Comparison of ENCODE assay signal across 24 cellular contexts in genomic region chr3:193116871-193117270, GRCh38.
"Had no signal": no experiment of that assay in that cellular context is flagged by ENCODE, and none has a peak within 500 bp of the region (broad histone marks: within the 10 kb centered on the region; RNA-seq: fewer than 3 reads in every experiment).

No MANE protein-coding gene starts in this region.

- H3K4me1 ChIP-seq: colonic mucosa, esophagus muscularis mucosa, esophagus squamous epithelium, foreskin keratinocyte, gastrocnemius medialis, gastroesophageal sphincter, heart left ventricle, heart right ventricle had no signal

- H3K27ac Mint-ChIP-seq: dendritic cell treated with granulocyte-macrophage colony-stimulating factor and Interleukin-4, amounts not matched to agents 40 ng/mL and 50 ng/mL, for 4 days; effector memory CD8-positive, alpha-beta T cell; endodermal cell had no signal

- H3K9me3 Mint-ChIP-seq: dendritic cell treated with granulocyte-macrophage colony-stimulating factor and Interleukin-4, amounts not matched to agents 40 ng/mL and 50 ng/mL, for 4 days had no signal

- H3K4me3 Mint-ChIP-seq: dendritic cell treated with granulocyte-macrophage colony-stimulating factor and Interleukin-4, amounts not matched to agents 40 ng/mL and 50 ng/mL, for 4 days; effector memory CD8-positive, alpha-beta T cell; endodermal cell had no signal

- H3K27me3 Mint-ChIP-seq: dendritic cell treated with granulocyte-macrophage colony-stimulating factor and Interleukin-4, amounts not matched to agents 40 ng/mL and 50 ng/mL, for 4 days; effector memory CD8-positive, alpha-beta T cell had no signal

- H3K9me3 ChIP-seq: colonic mucosa, esophagus muscularis mucosa, esophagus squamous epithelium, gastrocnemius medialis, gastroesophageal sphincter had no signal

- ATAC-seq: effector memory CD8-positive, alpha-beta T cell; esophagus mucosa; foreskin keratinocyte; gastrocnemius medialis; gastroesophageal sphincter; heart left ventricle; heart right ventricle had no signal

- H3K27me3 ChIP-seq: colonic mucosa, esophagus muscularis mucosa, foreskin keratinocyte, gastrocnemius medialis, gastroesophageal sphincter, heart left ventricle, heart right ventricle had no signal

- H3K27ac ChIP-seq: colonic mucosa, coronary artery, dorsolateral prefrontal cortex, epithelial cell of prostate, esophagus muscularis mucosa, esophagus squamous epithelium, foreskin keratinocyte, gastrocnemius medialis, gastroesophageal sphincter, heart left ventricle, heart right ventricle had no signal

- H3K4me3 ChIP-seq: colonic mucosa, coronary artery, dorsolateral prefrontal cortex, esophagus muscularis mucosa, esophagus squamous epithelium, gastrocnemius medialis, gastroesophageal sphincter, heart left ventricle, heart right ventricle had no signal

- H3K36me3 ChIP-seq: colonic mucosa, esophagus muscularis mucosa, esophagus squamous epithelium, gastrocnemius medialis, gastroesophageal sphincter, heart left ventricle, heart right ventricle had no signal

- DNase-seq: colonic mucosa; cortex of kidney; dermis blood vessel endothelial cell; dorsolateral prefrontal cortex; effector CD4-positive, alpha-beta T cell; effector CD8-positive, alpha-beta T cell; effector memory CD4-positive, alpha-beta T cell; effector memory CD8-positive, alpha-beta T cell; endodermal cell; erythroblast; esophagus squamous epithelium; foreskin fibroblast; foreskin keratinocyte; gastrocnemius medialis; glutamatergic neuron; head of caudate nucleus; heart left ventricle; heart right ventricle had no signal
